In the genomic region with DNA sequence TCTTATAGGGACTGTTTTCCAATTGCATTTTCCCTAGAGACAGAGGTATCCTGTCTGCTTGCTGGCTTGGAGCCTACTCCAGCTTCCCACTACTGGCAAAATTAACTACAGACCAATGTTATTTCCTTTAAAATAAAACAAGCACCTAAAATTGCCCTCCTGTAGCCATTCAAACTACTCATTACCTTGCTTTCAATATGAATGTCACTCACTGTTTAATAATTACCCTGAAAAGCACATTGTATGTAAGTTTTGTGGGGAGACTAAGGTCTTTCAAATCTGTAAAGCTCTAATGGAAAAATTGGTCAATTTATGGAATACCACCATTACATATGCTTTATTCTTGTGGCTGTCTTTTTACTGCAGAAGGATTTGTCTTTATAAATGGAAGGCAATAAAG, we compare ENCODE assay signal across 12 cellular contexts.
DNase-seq lines count a peak whose midpoint lies in the region; ATAC-seq lines count a peak whose summit lies in the region.
"Had no signal": no experiment of that assay in that cellular context is flagged by ENCODE, and none has a peak within 500 bp of the region (broad histone marks: within the 10 kb centered on the region; RNA-seq: fewer than 3 reads in every experiment).

No MANE protein-coding gene starts in this region.

- no peak for DNase-seq in activated CD4-positive, alpha-beta T cell treated with anti-CD3 and anti-CD28 coated beads, Interleukin-2, amount 10 ng/mL, durations not matched to agents 7 days and 5 days
- no peak for DNase-seq in activated CD4-positive, alpha-beta T cell treated with anti-CD3 and anti-CD28 coated beads for 4 hours
- DNase-seq in NCI-H1417 treated with DMSO at 0.1 percent for 48 hours (lab: John Stamatoyannopoulos, UW): peak; percentile 63
- no peak for DNase-seq in natural killer cell treated with Interleukin-12 subunit alpha and Interleukin-12 subunit beta and Interleukin-15 and Interleukin-18, amount 100 ng/mL, for 72 hours (ENCODE audit: low spot score)
- no peak for DNase-seq in T1000 (lab: John Stamatoyannopoulos, UW)
- no peak for DNase-seq in mesenteric fat pad (ENCODE audit: low spot score)
- no peak for DNase-seq in NCI-H526 (lab: John Stamatoyannopoulos, UW)
- DNase-seq: activated CD4-positive, alpha-beta T cell treated with anti-CD3 and anti-CD28 coated beads, Interleukin-2, amount 50 U/mL, for 48 hours; anterior cingulate cortex; pancreas; stimulated activated CD4-positive, alpha-beta T cell treated with anti-CD3 and anti-CD28 coated beads, Interleukin-1b, Interleukin-23, amount 100 ng/mL, for 48 hours had no signal

- POLR2A ChIA-PET in activated CD4-positive, alpha-beta T cell treated with anti-CD3 and anti-CD28 coated beads, Interleukin-2, amount 10 ng/mL, durations not matched to agents 7 days and 5 days (lab: Charles Lee): no interaction called here

- peaks cover 86% of the 10 kb centered on the region for H3K4me1 Mint-ChIP-seq in activated CD4-positive, alpha-beta T cell treated with anti-CD3 and anti-CD28 coated beads, Interleukin-2, amount 10 ng/mL, durations not matched to agents 7 days and 5 days
- H3K4me1 Mint-ChIP-seq in natural killer cell treated with Interleukin-12 subunit alpha and Interleukin-12 subunit beta and Interleukin-15 and Interleukin-18, amount 100 ng/mL, for 72 hours (ENCODE audit: low read depth in 2 of 2): peaks cover 78 to 86% of the 10 kb centered on the region in 2 donors

- H3K36me3 Mint-ChIP-seq in activated CD4-positive, alpha-beta T cell treated with anti-CD3 and anti-CD28 coated beads, Interleukin-2, amount 10 ng/mL, durations not matched to agents 7 days and 5 days (ENCODE audit: low read depth): peaks cover 61% of the 10 kb centered on the region
- H3K36me3 Mint-ChIP-seq in natural killer cell treated with Interleukin-12 subunit alpha and Interleukin-12 subunit beta and Interleukin-15 and Interleukin-18, amount 100 ng/mL, for 72 hours: peaks cover 16% of the 10 kb centered on the region

- ATAC-seq in GM21737 (IDR thresholded peaks at IDR 0.05; ENCODE audit: unreplicated experiment): peak; percentile 33
- no peak for ATAC-seq in natural killer cell treated with Interleukin-12 subunit alpha and Interleukin-12 subunit beta and Interleukin-15 and Interleukin-18, amount 100 ng/mL, for 72 hours
- ATAC-seq: pancreas had no signal

- H3K27me3 Mint-ChIP-seq in activated CD4-positive, alpha-beta T cell treated with anti-CD3 and anti-CD28 coated beads, Interleukin-2, amount 10 ng/mL, durations not matched to agents 7 days and 5 days: no peaks in the 10 kb centered on the region
- H3K27me3 Mint-ChIP-seq in natural killer cell treated with Interleukin-12 subunit alpha and Interleukin-12 subunit beta and Interleukin-15 and Interleukin-18, amount 100 ng/mL, for 72 hours: no peaks in the 10 kb centered on the region

- peak overlapping the region; percentile 15 for H3K27ac Mint-ChIP-seq in activated CD4-positive, alpha-beta T cell treated with anti-CD3 and anti-CD28 coated beads, Interleukin-2, amount 10 ng/mL, durations not matched to agents 7 days and 5 days
- peak overlapping the region; percentile 12 to 98 for H3K27ac Mint-ChIP-seq in natural killer cell treated with Interleukin-12 subunit alpha and Interleukin-12 subunit beta and Interleukin-15 and Interleukin-18, amount 100 ng/mL, for 72 hours

- CTCF ChIA-PET in activated CD4-positive, alpha-beta T cell treated with anti-CD3 and anti-CD28 coated beads, Interleukin-2, amount 10 ng/mL, durations not matched to agents 7 days and 5 days (lab: Charles Lee): interaction anchor here (1.3 kb wide), 1 partner anchor 19 kb away, joined by 3 read pairs; no protein-coding TSS in a partner anchor

- peaks cover 3% of the 10 kb centered on the region for H3K9me3 Mint-ChIP-seq in activated CD4-positive, alpha-beta T cell treated with anti-CD3 and anti-CD28 coated beads, Interleukin-2, amount 10 ng/mL, durations not matched to agents 7 days and 5 days
- peaks cover 4% of the 10 kb centered on the region for H3K9me3 Mint-ChIP-seq in natural killer cell treated with Interleukin-12 subunit alpha and Interleukin-12 subunit beta and Interleukin-15 and Interleukin-18, amount 100 ng/mL, for 72 hours

- no peak overlapping the region for H3K4me3 Mint-ChIP-seq in activated CD4-positive, alpha-beta T cell treated with anti-CD3 and anti-CD28 coated beads, Interleukin-2, amount 10 ng/mL, durations not matched to agents 7 days and 5 days
- no peak overlapping the region for H3K4me3 Mint-ChIP-seq in natural killer cell treated with Interleukin-12 subunit alpha and Interleukin-12 subunit beta and Interleukin-15 and Interleukin-18, amount 100 ng/mL, for 72 hours
